ENCODE assay signal across 1 cellular context in genomic region chr1:229131243-229132105, GRCh38.
TF ChIP-seq lines count a peak whose summit lies in the region.

No MANE protein-coding gene starts in this region.

TF ChIP-seq in HepG2, 621 proteins besides CTCF, POLR2A, EP300 and RAD21 (continued from another document and continues in another):
- TF ChIP-seq RARA (CRISPR knock-in tag; IDR thresholded peaks at IDR 0.05) = peak; percentile 71
- TF ChIP-seq FLYWCH1 (CRISPR knock-in tag; IDR thresholded peaks at IDR 0.05) = no peak
- TF ChIP-seq KAT2B (IDR thresholded peaks at IDR 0.05; ENCODE audit: borderline replicate concordance, low read depth, low read length) = peak; percentile 49; the same call in 1 of the 2 replicates
- TF ChIP-seq ZNF510 (CRISPR knock-in tag; IDR thresholded peaks at IDR 0.05; ENCODE audit: low read depth) = no peak
- TF ChIP-seq, protein P1, sequence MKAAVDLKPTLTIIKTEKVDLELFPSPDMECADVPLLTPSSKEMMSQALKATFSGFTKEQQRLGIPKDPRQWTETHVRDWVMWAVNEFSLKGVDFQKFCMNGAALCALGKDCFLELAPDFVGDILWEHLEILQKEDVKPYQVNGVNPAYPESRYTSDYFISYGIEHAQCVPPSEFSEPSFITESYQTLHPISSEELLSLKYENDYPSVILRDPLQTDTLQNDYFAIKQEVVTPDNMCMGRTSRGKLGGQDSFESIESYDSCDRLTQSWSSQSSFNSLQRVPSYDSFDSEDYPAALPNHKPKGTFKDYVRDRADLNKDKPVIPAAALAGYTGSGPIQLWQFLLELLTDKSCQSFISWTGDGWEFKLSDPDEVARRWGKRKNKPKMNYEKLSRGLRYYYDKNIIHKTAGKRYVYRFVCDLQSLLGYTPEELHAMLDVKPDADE (CRISPR knock-in tag; IDR thresholded peaks at IDR 0.05) = no peak
- TF ChIP-seq GABPB1 (CRISPR knock-in tag; IDR thresholded peaks at IDR 0.05) = peak; percentile 14; the same call in 1 of the 2 replicates
- TF ChIP-seq ZNF747 (CRISPR knock-in tag; IDR thresholded peaks at IDR 0.05; ENCODE audit: borderline replicate concordance) = 0 out of 2 replicates have a peak, but pooled peaks have one; percentile 65
- no peak for TF ChIP-seq ZFP62 (CRISPR knock-in tag; IDR thresholded peaks at IDR 0.05)
- TF ChIP-seq TBX2 (CRISPR knock-in tag; IDR thresholded peaks at IDR 0.05; ENCODE audit: borderline replicate concordance) = peak; percentile 94
- TF ChIP-seq, protein P2, sequence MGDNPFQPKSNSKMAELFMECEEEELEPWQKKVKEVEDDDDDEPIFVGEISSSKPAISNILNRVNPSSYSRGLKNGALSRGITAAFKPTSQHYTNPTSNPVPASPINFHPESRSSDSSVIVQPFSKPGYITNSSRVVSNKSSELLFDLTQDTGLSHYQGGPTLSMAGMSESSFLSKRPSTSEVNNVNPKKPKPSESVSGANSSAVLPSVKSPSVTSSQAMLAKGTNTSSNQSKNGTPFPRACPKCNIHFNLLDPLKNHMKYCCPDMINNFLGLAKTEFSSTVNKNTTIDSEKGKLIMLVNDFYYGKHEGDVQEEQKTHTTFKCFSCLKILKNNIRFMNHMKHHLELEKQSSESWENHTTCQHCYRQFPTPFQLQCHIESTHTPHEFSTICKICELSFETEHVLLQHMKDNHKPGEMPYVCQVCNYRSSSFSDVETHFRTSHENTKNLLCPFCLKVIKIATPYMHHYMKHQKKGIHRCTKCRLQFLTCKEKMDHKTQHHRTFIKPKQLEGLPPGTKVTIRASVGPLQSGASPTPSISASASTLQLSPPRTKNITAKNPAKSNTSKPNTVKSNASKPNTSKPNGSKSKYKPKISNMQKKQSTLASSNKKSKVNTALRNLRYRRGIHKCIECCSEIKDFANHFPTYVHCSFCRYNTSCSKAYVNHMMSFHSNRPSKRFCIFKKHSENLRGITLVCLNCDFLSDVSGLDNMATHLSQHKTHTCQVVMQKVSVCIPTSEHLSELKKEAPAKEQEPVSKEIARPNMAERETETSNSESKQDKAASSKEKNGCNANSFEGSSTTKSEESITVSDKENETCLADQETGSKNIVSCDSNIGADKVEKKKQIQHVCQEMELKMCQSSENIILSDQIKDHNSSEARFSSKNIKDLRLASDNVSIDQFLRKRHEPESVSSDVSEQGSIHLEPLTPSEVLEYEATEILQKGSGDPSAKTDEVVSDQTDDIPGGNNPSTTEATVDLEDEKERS (CRISPR knock-in tag; IDR thresholded peaks at IDR 0.05) = 0 out of 2 replicates have a peak, but pooled peaks have one; percentile 22
- no peak for TF ChIP-seq ZNF513 (CRISPR knock-in tag; conservative IDR thresholded peaks at IDR 0.05)
- no peak for TF ChIP-seq HMGA1 (CRISPR knock-in tag; conservative IDR thresholded peaks at IDR 0.05)
- TF ChIP-seq EED (CRISPR knock-in tag; IDR thresholded peaks at IDR 0.05) = no peak
- 0 out of 2 replicates have a peak, but pooled peaks have one; percentile 27 for TF ChIP-seq ZNF644 (CRISPR knock-in tag; IDR thresholded peaks at IDR 0.05; ENCODE audit: low read depth)
- no peak for TF ChIP-seq TCF7L2 (IDR thresholded peaks at IDR 0.05; ENCODE audit: low read depth, low read length)
- TF ChIP-seq FOXP1 (IDR thresholded peaks at IDR 0.05) = peak; percentile 59
- TF ChIP-seq FOXP1 (CRISPR knock-in tag; IDR thresholded peaks at IDR 0.05) = peak; percentile 93
- TF ChIP-seq ZZZ3 (CRISPR knock-in tag; IDR thresholded peaks at IDR 0.05; ENCODE audit: borderline replicate concordance) = no peak
- no peak for TF ChIP-seq RORA (CRISPR knock-in tag; IDR thresholded peaks at IDR 0.05)
- TF ChIP-seq GATAD1 (CRISPR knock-in tag; IDR thresholded peaks at IDR 0.05) = peak; percentile 50; the same call in 1 of the 2 replicates
- TF ChIP-seq ZBTB4 (CRISPR knock-in tag; IDR thresholded peaks at IDR 0.05; ENCODE audit: borderline replicate concordance) = no peak
- no peak for TF ChIP-seq SNRNP70 (IDR thresholded peaks at IDR 0.05; ENCODE audit: low read depth, low read length)
- TF ChIP-seq TCF7 (IDR thresholded peaks at IDR 0.05; ENCODE audit: low read depth) = peak; percentile 79
- peak; percentile 20; the same call in 1 of the 2 replicates for TF ChIP-seq STAG1 (CRISPR knock-in tag; IDR thresholded peaks at IDR 0.05)
- TF ChIP-seq, protein P3, sequence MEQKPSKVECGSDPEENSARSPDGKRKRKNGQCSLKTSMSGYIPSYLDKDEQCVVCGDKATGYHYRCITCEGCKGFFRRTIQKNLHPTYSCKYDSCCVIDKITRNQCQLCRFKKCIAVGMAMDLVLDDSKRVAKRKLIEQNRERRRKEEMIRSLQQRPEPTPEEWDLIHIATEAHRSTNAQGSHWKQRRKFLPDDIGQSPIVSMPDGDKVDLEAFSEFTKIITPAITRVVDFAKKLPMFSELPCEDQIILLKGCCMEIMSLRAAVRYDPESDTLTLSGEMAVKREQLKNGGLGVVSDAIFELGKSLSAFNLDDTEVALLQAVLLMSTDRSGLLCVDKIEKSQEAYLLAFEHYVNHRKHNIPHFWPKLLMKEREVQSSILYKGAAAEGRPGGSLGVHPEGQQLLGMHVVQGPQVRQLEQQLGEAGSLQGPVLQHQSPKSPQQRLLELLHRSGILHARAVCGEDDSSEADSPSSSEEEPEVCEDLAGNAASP (CRISPR knock-in tag; IDR thresholded peaks at IDR 0.05; ENCODE audit: borderline replicate concordance) = peak; percentile 53
- peak; percentile 63; the same call in 1 of the 2 replicates for TF ChIP-seq HMG20B (CRISPR knock-in tag; conservative IDR thresholded peaks at IDR 0.05)
- TF ChIP-seq, protein P4, sequence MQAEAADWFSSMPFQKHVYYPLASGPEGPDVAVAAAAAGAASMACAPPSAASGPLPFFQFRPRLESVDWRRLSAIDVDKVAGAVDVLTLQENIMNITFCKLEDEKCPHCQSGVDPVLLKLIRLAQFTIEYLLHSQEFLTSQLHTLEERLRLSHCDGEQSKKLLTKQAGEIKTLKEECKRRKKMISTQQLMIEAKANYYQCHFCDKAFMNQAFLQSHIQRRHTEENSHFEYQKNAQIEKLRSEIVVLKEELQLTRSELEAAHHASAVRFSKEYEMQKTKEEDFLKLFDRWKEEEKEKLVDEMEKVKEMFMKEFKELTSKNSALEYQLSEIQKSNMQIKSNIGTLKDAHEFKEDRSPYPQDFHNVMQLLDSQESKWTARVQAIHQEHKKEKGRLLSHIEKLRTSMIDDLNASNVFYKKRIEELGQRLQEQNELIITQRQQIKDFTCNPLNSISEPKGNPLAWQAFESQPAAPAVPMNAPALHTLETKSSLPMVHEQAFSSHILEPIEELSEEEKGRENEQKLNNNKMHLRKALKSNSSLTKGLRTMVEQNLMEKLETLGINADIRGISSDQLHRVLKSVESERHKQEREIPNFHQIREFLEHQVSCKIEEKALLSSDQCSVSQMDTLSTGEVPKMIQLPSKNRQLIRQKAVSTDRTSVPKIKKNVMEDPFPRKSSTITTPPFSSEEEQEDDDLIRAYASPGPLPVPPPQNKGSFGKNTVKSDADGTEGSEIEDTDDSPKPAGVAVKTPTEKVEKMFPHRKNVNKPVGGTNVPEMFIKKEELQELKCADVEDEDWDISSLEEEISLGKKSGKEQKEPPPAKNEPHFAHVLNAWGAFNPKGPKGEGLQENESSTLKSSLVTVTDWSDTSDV (CRISPR knock-in tag; IDR thresholded peaks at IDR 0.05) = no peak
- no peak for TF ChIP-seq HNRNPK (IDR thresholded peaks at IDR 0.05; ENCODE audit: low read depth, low read length, poor library complexity, severe bottlenecking)
- no peak for TF ChIP-seq ZFP41 (CRISPR knock-in tag; IDR thresholded peaks at IDR 0.05; ENCODE audit: borderline replicate concordance)
- TF ChIP-seq ISL2 (CRISPR knock-in tag; IDR thresholded peaks at IDR 0.05) = peak; percentile 92
- TF ChIP-seq, protein P5, sequence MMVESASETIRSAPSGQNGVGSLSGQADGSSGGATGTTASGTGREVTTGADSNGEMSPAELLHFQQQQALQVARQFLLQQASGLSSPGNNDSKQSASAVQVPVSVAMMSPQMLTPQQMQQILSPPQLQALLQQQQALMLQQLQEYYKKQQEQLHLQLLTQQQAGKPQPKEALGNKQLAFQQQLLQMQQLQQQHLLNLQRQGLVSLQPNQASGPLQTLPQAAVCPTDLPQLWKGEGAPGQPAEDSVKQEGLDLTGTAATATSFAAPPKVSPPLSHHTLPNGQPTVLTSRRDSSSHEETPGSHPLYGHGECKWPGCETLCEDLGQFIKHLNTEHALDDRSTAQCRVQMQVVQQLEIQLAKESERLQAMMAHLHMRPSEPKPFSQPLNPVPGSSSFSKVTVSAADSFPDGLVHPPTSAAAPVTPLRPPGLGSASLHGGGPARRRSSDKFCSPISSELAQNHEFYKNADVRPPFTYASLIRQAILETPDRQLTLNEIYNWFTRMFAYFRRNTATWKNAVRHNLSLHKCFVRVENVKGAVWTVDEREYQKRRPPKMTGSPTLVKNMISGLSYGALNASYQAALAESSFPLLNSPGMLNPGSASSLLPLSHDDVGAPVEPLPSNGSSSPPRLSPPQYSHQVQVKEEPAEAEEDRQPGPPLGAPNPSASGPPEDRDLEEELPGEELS (CRISPR knock-in tag; IDR thresholded peaks at IDR 0.05) = peak; percentile 98
- no peak for TF ChIP-seq ZNF431 (CRISPR knock-in tag; IDR thresholded peaks at IDR 0.05; ENCODE audit: borderline replicate concordance, low read depth)
- TF ChIP-seq ZSCAN21 (CRISPR knock-in tag; IDR thresholded peaks at IDR 0.05; ENCODE audit: borderline replicate concordance) = no peak
- TF ChIP-seq, protein P6, sequence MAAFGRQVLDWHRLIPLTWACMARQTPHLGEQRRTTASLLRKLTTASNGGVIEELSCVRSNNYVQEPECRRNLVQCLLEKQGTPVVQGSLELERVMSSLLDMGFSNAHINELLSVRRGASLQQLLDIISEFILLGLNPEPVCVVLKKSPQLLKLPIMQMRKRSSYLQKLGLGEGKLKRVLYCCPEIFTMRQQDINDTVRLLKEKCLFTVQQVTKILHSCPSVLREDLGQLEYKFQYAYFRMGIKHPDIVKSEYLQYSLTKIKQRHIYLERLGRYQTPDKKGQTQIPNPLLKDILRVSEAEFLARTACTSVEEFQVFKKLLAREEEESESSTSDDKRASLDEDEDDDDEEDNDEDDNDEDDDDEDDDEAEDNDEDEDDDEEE (CRISPR knock-in tag; IDR thresholded peaks at IDR 0.05) = no peak
- no peak for TF ChIP-seq SCMH1 (CRISPR knock-in tag; IDR thresholded peaks at IDR 0.05; ENCODE audit: borderline replicate concordance)
- TF ChIP-seq MLX (CRISPR knock-in tag; IDR thresholded peaks at IDR 0.05) = peak; percentile 85
- no peak for TF ChIP-seq ZNF800 (CRISPR knock-in tag; IDR thresholded peaks at IDR 0.05)
- TF ChIP-seq ZNF577 (CRISPR knock-in tag; IDR thresholded peaks at IDR 0.05; ENCODE audit: borderline replicate concordance, low read depth) = no peak
- no peak for TF ChIP-seq JUNB (CRISPR knock-in tag; IDR thresholded peaks at IDR 0.05; ENCODE audit: borderline replicate concordance)
- peak; percentile 84; the same call in 1 of the 2 replicates for TF ChIP-seq ETV5 (CRISPR knock-in tag; IDR thresholded peaks at IDR 0.05; ENCODE audit: borderline replicate concordance)
- TF ChIP-seq POLR2AphosphoS5 (IDR thresholded peaks at IDR 0.05; ENCODE audit: low read depth, low read length) = 0 out of 2 replicates have a peak, but pooled peaks have one; percentile 4
- TF ChIP-seq ZFX (CRISPR knock-in tag; IDR thresholded peaks at IDR 0.05; ENCODE audit: low read depth) = no peak; the same call in 1 of the 2 replicates
- no peak for TF ChIP-seq ZNF224 (CRISPR knock-in tag; IDR thresholded peaks at IDR 0.05)
- TF ChIP-seq ZNF768 (CRISPR knock-in tag; IDR thresholded peaks at IDR 0.05) = no peak
- no peak for TF ChIP-seq SOX6 (IDR thresholded peaks at IDR 0.05)
- peak; percentile 100 for TF ChIP-seq SOX6 (CRISPR knock-in tag; IDR thresholded peaks at IDR 0.05)
